ENCODE assay signal across 1 cellular context in the genomic region with DNA sequence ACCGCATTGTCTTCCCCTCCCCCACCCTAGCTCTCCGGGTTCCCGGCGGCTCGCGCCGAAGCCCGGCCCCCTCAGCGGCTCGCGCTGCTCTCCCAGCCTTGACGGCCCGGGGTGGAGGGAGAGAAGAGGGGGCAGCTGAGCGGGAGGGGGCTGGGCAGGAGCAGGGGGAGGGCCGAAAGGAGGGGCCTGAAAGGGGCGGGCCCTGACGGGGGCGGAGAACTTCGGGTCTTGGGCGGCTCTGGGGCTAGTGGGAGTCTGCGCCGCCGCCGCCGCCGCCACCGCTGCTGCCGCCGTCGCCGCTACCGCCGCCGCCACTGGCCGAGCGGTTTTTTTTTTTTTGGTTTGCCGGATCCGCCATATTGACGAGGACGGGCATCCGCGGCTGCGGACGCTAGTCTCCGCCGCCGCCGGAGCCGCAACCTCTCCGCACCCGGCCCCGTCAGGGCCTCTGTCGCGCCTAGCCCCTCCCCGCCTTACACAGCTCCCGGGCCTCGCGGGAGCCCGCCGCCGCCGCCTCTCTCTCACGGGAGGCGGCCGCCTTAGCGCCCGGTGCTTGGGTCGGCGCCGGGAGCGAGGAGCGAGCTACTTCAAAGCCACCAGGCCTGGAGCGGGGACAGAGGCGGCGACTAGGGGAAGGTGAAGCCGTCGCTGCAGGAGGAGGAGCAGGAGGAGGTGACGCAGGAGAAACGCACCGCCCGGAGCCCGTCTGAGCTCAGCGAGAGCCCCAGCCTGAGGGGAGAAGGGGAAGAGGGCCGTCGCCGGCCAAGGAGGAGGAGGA.
TF ChIP-seq lines count a peak whose summit lies in the region.

A gene with protein sequence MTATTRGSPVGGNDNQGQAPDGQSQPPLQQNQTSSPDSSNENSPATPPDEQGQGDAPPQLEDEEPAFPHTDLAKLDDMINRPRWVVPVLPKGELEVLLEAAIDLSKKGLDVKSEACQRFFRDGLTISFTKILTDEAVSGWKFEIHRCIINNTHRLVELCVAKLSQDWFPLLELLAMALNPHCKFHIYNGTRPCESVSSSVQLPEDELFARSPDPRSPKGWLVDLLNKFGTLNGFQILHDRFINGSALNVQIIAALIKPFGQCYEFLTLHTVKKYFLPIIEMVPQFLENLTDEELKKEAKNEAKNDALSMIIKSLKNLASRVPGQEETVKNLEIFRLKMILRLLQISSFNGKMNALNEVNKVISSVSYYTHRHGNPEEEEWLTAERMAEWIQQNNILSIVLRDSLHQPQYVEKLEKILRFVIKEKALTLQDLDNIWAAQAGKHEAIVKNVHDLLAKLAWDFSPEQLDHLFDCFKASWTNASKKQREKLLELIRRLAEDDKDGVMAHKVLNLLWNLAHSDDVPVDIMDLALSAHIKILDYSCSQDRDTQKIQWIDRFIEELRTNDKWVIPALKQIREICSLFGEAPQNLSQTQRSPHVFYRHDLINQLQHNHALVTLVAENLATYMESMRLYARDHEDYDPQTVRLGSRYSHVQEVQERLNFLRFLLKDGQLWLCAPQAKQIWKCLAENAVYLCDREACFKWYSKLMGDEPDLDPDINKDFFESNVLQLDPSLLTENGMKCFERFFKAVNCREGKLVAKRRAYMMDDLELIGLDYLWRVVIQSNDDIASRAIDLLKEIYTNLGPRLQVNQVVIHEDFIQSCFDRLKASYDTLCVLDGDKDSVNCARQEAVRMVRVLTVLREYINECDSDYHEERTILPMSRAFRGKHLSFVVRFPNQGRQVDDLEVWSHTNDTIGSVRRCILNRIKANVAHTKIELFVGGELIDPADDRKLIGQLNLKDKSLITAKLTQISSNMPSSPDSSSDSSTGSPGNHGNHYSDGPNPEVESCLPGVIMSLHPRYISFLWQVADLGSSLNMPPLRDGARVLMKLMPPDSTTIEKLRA (N-terminal part only) (plus strand): TSS at position 341 of the 778 bp plus-strand sequence. CDS start 38,184 bp downstream, outside the sequence.

TF ChIP-seq in HepG2, 621 proteins besides CTCF, POLR2A, EP300 and RAD21 (continued from another document and continues in another):
- TF ChIP-seq, protein P1, sequence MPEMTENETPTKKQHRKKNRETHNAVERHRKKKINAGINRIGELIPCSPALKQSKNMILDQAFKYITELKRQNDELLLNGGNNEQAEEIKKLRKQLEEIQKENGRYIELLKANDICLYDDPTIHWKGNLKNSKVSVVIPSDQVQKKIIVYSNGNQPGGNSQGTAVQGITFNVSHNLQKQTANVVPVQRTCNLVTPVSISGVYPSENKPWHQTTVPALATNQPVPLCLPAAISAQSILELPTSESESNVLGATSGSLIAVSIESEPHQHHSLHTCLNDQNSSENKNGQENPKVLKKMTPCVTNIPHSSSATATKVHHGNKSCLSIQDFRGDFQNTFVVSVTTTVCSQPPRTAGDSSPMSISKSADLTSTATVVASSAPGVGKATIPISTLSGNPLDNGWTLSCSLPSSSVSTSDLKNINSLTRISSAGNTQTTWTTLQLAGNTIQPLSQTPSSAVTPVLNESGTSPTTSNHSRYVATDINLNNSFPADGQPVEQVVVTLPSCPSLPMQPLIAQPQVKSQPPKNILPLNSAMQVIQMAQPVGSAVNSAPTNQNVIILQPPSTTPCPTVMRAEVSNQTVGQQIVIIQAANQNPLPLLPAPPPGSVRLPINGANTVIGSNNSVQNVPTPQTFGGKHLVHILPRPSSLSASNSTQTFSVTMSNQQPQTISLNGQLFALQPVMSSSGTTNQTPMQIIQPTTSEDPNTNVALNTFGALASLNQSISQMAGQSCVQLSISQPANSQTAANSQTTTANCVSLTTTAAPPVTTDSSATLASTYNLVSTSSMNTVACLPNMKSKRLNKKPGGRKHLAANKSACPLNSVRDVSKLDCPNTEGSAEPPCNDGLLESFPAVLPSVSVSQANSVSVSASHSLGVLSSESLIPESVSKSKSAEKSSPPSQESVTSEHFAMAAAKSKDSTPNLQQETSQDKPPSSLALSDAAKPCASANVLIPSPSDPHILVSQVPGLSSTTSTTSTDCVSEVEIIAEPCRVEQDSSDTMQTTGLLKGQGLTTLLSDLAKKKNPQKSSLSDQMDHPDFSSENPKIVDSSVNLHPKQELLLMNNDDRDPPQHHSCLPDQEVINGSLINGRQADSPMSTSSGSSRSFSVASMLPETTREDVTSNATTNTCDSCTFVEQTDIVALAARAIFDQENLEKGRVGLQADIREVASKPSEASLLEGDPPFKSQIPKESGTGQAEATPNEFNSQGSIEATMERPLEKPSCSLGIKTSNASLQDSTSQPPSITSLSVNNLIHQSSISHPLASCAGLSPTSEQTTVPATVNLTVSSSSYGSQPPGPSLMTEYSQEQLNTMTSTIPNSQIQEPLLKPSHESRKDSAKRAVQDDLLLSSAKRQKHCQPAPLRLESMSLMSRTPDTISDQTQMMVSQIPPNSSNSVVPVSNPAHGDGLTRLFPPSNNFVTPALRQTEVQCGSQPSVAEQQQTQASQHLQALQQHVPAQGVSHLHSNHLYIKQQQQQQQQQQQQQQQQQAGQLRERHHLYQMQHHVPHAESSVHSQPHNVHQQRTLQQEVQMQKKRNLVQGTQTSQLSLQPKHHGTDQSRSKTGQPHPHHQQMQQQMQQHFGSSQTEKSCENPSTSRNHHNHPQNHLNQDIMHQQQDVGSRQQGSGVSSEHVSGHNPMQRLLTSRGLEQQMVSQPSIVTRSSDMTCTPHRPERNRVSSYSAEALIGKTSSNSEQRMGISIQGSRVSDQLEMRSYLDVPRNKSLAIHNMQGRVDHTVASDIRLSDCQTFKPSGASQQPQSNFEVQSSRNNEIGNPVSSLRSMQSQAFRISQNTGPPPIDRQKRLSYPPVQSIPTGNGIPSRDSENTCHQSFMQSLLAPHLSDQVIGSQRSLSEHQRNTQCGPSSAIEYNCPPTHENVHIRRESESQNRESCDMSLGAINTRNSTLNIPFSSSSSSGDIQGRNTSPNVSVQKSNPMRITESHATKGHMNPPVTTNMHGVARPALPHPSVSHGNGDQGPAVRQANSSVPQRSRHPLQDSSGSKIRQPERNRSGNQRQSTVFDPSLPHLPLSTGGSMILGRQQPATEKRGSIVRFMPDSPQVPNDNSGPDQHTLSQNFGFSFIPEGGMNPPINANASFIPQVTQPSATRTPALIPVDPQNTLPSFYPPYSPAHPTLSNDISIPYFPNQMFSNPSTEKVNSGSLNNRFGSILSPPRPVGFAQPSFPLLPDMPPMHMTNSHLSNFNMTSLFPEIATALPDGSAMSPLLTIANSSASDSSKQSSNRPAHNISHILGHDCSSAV (CRISPR knock-in tag; IDR thresholded peaks at IDR 0.05; ENCODE audit: borderline replicate concordance): no peak
- TF ChIP-seq PAF1 (CRISPR knock-in tag; IDR thresholded peaks at IDR 0.05): no peak
- no peak for TF ChIP-seq ZNF547 (CRISPR knock-in tag; IDR thresholded peaks at IDR 0.05)
- TF ChIP-seq ISX (CRISPR knock-in tag; conservative IDR thresholded peaks at IDR 0.05): no peak
- TF ChIP-seq HDAC2 (CRISPR knock-in tag; IDR thresholded peaks at IDR 0.05): no peak
- TF ChIP-seq FOXJ3 (CRISPR knock-in tag; IDR thresholded peaks at IDR 0.05; ENCODE audit: borderline replicate concordance): no peak
- TF ChIP-seq ARNTL (CRISPR knock-in tag; IDR thresholded peaks at IDR 0.05): no peak
- TF ChIP-seq ATM (IDR thresholded peaks at IDR 0.05; ENCODE audit: borderline replicate concordance): no peak
- TF ChIP-seq NCOR1 (IDR thresholded peaks at IDR 0.05; ENCODE audit: borderline replicate concordance, low read length): 0 out of 2 replicates have a peak, but pooled peaks have one; percentile 12
- no peak for TF ChIP-seq ZNF83 (CRISPR knock-in tag; IDR thresholded peaks at IDR 0.05; ENCODE audit: borderline replicate concordance)
- no peak for TF ChIP-seq HOXA9 (CRISPR knock-in tag; IDR thresholded peaks at IDR 0.05; ENCODE audit: borderline replicate concordance)
- no peak for TF ChIP-seq JDP2 (CRISPR knock-in tag; IDR thresholded peaks at IDR 0.05; ENCODE audit: borderline replicate concordance)
- no peak for TF ChIP-seq MAFF (IDR thresholded peaks at IDR 0.05; ENCODE audit: low read depth, low read length)
- no peak for TF ChIP-seq PAX8 (CRISPR knock-in tag; IDR thresholded peaks at IDR 0.05; ENCODE audit: borderline replicate concordance)
- TF ChIP-seq ZMYM3 (CRISPR knock-in tag; IDR thresholded peaks at IDR 0.05): peak; percentile 8; the same call in 1 of the 2 replicates
- no peak for TF ChIP-seq SMYD3 (CRISPR knock-in tag; IDR thresholded peaks at IDR 0.05)
- TF ChIP-seq HOXA3 (CRISPR knock-in tag; IDR thresholded peaks at IDR 0.05): no peak
- TF ChIP-seq PHF21A (CRISPR knock-in tag; IDR thresholded peaks at IDR 0.05): no peak
- peak; percentile 77 for TF ChIP-seq HNRNPLL (IDR thresholded peaks at IDR 0.05; ENCODE audit: low read depth, low read length, poor library complexity, severe bottlenecking)
- TF ChIP-seq, protein P2, sequence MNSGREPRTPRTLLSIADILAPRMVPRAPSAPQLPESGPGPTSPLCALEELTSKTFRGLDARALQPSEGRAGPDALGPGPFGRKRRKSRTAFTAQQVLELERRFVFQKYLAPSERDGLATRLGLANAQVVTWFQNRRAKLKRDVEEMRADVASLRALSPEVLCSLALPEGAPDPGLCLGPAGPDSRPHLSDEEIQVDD (CRISPR knock-in tag; IDR thresholded peaks at IDR 0.05; ENCODE audit: borderline replicate concordance): no peak
- TF ChIP-seq, protein P3, sequence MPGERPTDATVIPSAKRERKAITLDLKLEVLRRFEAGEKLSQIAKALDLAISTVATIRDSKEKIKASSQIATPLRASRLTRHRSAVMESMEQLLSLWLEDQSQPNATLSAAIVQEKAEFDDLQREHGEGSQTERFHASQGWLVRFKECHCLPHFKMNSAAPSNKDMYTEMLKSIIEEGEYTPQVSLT (CRISPR knock-in tag; IDR thresholded peaks at IDR 0.05; ENCODE audit: borderline replicate concordance, low read depth): no peak
- TF ChIP-seq, protein P4, sequence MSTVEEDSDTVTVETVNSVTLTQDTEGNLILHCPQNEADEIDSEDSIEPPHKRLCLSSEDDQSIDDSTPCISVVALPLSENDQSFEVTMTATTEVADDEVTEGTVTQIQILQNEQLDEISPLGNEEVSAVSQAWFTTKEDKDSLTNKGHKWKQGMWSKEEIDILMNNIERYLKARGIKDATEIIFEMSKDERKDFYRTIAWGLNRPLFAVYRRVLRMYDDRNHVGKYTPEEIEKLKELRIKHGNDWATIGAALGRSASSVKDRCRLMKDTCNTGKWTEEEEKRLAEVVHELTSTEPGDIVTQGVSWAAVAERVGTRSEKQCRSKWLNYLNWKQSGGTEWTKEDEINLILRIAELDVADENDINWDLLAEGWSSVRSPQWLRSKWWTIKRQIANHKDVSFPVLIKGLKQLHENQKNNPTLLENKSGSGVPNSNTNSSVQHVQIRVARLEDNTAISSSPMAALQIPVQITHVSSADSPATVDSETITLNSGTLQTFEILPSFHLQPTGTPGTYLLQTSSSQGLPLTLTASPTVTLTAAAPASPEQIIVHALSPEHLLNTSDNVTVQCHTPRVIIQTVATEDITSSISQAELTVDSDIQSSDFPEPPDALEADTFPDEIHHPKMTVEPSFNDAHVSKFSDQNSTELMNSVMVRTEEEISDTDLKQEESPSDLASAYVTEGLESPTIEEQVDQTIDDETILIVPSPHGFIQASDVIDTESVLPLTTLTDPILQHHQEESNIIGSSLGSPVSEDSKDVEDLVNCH (CRISPR knock-in tag; IDR thresholded peaks at IDR 0.05): no peak
- TF ChIP-seq PLRG1 (conservative IDR thresholded peaks at IDR 0.05): no peak
- TF ChIP-seq, protein P5, sequence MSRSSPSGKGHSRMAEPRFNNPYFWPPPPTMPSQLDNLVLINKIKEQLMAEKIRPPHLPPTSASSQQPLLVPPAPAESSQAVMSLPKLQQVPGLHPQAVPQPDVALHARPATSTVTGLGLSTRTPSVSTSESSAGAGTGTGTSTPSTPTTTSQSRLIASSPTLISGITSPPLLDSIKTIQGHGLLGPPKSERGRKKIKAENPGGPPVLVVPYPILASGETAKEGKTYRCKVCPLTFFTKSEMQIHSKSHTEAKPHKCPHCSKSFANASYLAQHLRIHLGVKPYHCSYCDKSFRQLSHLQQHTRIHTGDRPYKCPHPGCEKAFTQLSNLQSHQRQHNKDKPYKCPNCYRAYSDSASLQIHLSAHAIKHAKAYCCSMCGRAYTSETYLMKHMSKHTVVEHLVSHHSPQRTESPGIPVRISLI (CRISPR knock-in tag; IDR thresholded peaks at IDR 0.05; ENCODE audit: borderline replicate concordance): peak; percentile 58; the same call in 1 of the 2 replicates
- no peak for TF ChIP-seq HMG20A (CRISPR knock-in tag; IDR thresholded peaks at IDR 0.05; ENCODE audit: borderline replicate concordance)
- no peak for TF ChIP-seq ZNF747 (CRISPR knock-in tag; IDR thresholded peaks at IDR 0.05; ENCODE audit: borderline replicate concordance)
- TF ChIP-seq SSRP1 (CRISPR knock-in tag; IDR thresholded peaks at IDR 0.05): no peak
- peak; percentile 47; the same call in 1 of the 2 replicates for TF ChIP-seq ZNF652 (CRISPR knock-in tag; IDR thresholded peaks at IDR 0.05; ENCODE audit: borderline replicate concordance, low read depth)
- TF ChIP-seq, protein P6, sequence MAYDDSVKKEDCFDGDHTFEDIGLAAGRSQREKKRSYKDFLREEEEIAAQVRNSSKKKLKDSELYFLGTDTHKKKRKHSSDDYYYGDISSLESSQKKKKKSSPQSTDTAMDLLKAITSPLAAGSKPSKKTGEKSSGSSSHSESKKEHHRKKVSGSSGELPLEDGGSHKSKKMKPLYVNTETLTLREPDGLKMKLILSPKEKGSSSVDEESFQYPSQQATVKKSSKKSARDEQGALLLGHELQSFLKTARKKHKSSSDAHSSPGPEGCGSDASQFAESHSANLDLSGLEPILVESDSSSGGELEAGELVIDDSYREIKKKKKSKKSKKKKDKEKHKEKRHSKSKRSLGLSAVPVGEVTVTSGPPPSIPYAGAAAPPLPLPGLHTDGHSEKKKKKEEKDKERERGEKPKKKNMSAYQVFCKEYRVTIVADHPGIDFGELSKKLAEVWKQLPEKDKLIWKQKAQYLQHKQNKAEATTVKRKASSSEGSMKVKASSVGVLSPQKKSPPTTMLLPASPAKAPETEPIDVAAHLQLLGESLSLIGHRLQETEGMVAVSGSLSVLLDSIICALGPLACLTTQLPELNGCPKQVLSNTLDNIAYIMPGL (CRISPR knock-in tag; IDR thresholded peaks at IDR 0.05; ENCODE audit: borderline replicate concordance in 1 of 2, low read depth in 1 of 2): peak in 1 of 2 experiments; percentile 31; a peak in 1 of 4 replicates
- TF ChIP-seq NR2F6 (IDR thresholded peaks at IDR 0.05): no peak
- TF ChIP-seq NR2F6 (CRISPR knock-in tag; IDR thresholded peaks at IDR 0.05): no peak
